2 cellular contexts compared by ENCODE assay signal in genomic region chr4:80113615-80114014, GRCh38.
TF ChIP-seq lines count a peak whose summit lies in the region.

No MANE protein-coding gene starts in this region.

TF ChIP-seq in IMR-90, 13 proteins besides CTCF, POLR2A, EP300 and RAD21:
- TF ChIP-seq NFE2L2 (IDR thresholded peaks at IDR 0.05; ENCODE audit: low read depth, low read length) (no peak), MAZ (IDR thresholded peaks at IDR 0.05; ENCODE audit: borderline replicate concordance, low read depth, low read length) (no peak), CEBPB (IDR thresholded peaks at IDR 0.05; ENCODE audit: low read depth, low read length) (no peak), USF2 (IDR thresholded peaks at IDR 0.05; ENCODE audit: low read depth, low read length) (no peak), CHD1 (IDR thresholded peaks at IDR 0.05; ENCODE audit: low read depth, low read length) (no peak)
TF ChIP-seq in IMR-90: peak in this region for 0.

TF ChIP-seq in K562, 482 proteins besides CTCF, POLR2A, EP300 and RAD21:
- TF ChIP-seq POLR2AphosphoS5 (IDR thresholded peaks at IDR 0.05; ENCODE audit: control insufficient read depth, insufficient read depth, low read depth, low read length) (no peak), CBX8 (IDR thresholded peaks at IDR 0.05; ENCODE audit: borderline replicate concordance, extremely low read depth, low read depth, low read length, poor library complexity, severe bottlenecking) (no peak), SPI1 (IDR thresholded peaks at IDR 0.05; ENCODE audit: borderline replicate concordance, low read depth, low read length) (no peak), FOSL1 (tag; conservative IDR thresholded peaks at IDR 0.05) (peak; percentile 74), KDM1A (IDR thresholded peaks at IDR 0.05) (peak in 1 of 2 experiments; percentile 19; a peak in 1 of 4 replicates), ARID1B (IDR thresholded peaks at IDR 0.05) (peak; percentile 68), JUND (IDR thresholded peaks at IDR 0.05; ENCODE audit: borderline replicate concordance, low read depth, low read length) (peak; percentile 62), JUND (tag; IDR thresholded peaks at IDR 0.05; ENCODE audit: borderline replicate concordance, low read depth, low read length) (peak; percentile 42; the same call in 1 of the 3 replicates), FOXM1 (IDR thresholded peaks at IDR 0.05; ENCODE audit: low read depth) (no peak), FOXM1 (CRISPR knock-in tag; IDR thresholded peaks at IDR 0.05; ENCODE audit: low read depth) (no peak), L3MBTL2 (IDR thresholded peaks at IDR 0.05) (no peak), CBFA2T3 (IDR thresholded peaks at IDR 0.05) (peak; percentile 39; the same call in 1 of the 2 replicates), HOXB6 (CRISPR knock-in tag; IDR thresholded peaks at IDR 0.05; ENCODE audit: borderline replicate concordance) (no peak), ZSCAN29 (IDR thresholded peaks at IDR 0.05) (no peak), DPF2 (IDR thresholded peaks at IDR 0.05) (peak; percentile 53; the same call in 1 of the 2 replicates), HDAC8 (tag; IDR thresholded peaks at IDR 0.05) (no peak), ERF (CRISPR knock-in tag; IDR thresholded peaks at IDR 0.05) (no peak), NFE2 (IDR thresholded peaks at IDR 0.05; ENCODE audit: low read depth) (no peak), ATF3 (IDR thresholded peaks at IDR 0.05) (peak; percentile 72), ATF3 (CRISPR knock-in tag; conservative IDR thresholded peaks at IDR 0.05) (no peak), ZEB2 (IDR thresholded peaks at IDR 0.05) (no peak), ZFP30 (CRISPR knock-in tag; IDR thresholded peaks at IDR 0.05; ENCODE audit: borderline replicate concordance) (no peak), SRSF1 (IDR thresholded peaks at IDR 0.05; ENCODE audit: low read depth, low read length) (no peak)
